In the genomic region with DNA sequence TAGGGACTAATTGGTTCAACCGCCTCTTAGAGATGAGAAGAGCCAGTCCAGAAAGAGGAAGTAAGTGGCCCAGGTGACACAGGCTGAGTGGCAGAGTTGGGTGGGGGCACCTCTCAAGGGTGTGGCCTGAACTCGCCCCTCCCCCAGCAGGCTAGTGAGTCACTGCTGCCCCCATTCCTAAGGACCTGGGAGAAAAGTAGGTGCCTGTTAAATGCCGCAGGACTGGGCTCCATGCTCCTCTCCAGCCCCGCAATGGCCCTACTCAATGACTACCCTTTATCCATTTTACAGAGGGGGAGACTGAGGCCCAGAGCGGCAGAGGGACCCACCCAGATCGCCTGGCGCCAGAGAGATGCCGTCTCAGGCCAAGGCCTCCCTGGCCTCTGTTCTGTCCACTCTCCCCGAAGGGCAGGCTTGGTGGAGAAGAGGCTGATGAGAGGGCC, we compare ENCODE assay signal across 22 cellular contexts. TPM values are rescaled to one million over a fixed set of nuclear protein-coding genes. Genes with fewer than 3 reads are reported as not detected.
A peak's percentile ranks its signal among the peaks of the same experiment; 100 is the strongest.
DNase-seq lines count a peak whose midpoint lies in the region; TF ChIP-seq lines count a peak whose summit lies in the region.
"Had no signal": no experiment of that assay in that cellular context is flagged by ENCODE, and none has a peak within 500 bp of the region (broad histone marks: within the 10 kb centered on the region; RNA-seq: fewer than 3 reads in every experiment).

No MANE protein-coding gene starts in this region.

- H3K4me2 ChIP-seq in osteoblast (ENCODE audit: insufficient read depth, low read length): no peak overlapping the region

- POLR2A ChIA-PET in HEK293 (lab: Yijun Ruan, JAX): no interaction called here

- H3K27ac ChIP-seq in HEK293 (ENCODE audit: extremely low read depth, low read depth, low read length) (no peak overlapping the region), cingulate gyrus (ENCODE audit: low read depth, low read length) (peak overlapping the region; percentile 99), osteoblast (ENCODE audit: low read depth, low read length) (no peak overlapping the region)
- H3K27ac ChIP-seq: brain microvascular endothelial cell had no signal

- H3K4me1 ChIP-seq in HEK293 (ENCODE audit: control insufficient read depth, insufficient read depth, low read length) (no peaks in the 10 kb centered on the region), osteoblast (ENCODE audit: insufficient read depth, low read length) (no peaks in the 10 kb centered on the region)
- H3K4me1 ChIP-seq: Caco-2 had no signal

- no peaks in the 10 kb centered on the region for H4K20me1 ChIP-seq in osteoblast (ENCODE audit: insufficient read depth, low read length)

- H3K36me3 ChIP-seq in HEK293 (ENCODE audit: control insufficient read depth in 2 of 2, insufficient read depth in 1 of 2, low read length in 2 of 2) (no peaks in the 10 kb centered on the region), osteoblast (ENCODE audit: insufficient read depth, low read length) (no peaks in the 10 kb centered on the region)
- H3K36me3 ChIP-seq: brain microvascular endothelial cell had no signal

- H3K79me2 ChIP-seq in osteoblast (ENCODE audit: insufficient read depth, low read length): no peaks in the 10 kb centered on the region

- H3K27me3 ChIP-seq in osteoblast (ENCODE audit: insufficient read depth, low read length): no peaks in the 10 kb centered on the region
- H3K27me3 ChIP-seq: brain microvascular endothelial cell had no signal

- H2AFZ ChIP-seq in osteoblast (ENCODE audit: low read length): no peak overlapping the region

- CTCF ChIA-PET in HEK293 (lab: Yijun Ruan, JAX): interaction anchor here (1.5 to 8.6 kb wide), 2 partner anchors 10 to 17 kb away, joined by 5 to 60 read pairs; no protein-coding TSS in a partner anchor

- DNase-seq in NOMO-1 treated with dmso at 0.1 percent for 144 hours (lab: John Stamatoyannopoulos, UW; ENCODE audit: unreplicated experiment) (peak; percentile 44), osteoblast (ENCODE audit: insufficient read length, low spot score, missing footprints) (peak; percentile 64), NCI-H1694 (lab: John Stamatoyannopoulos, UW) (no peak), SKM-1 (lab: John Stamatoyannopoulos, UW; ENCODE audit: unreplicated experiment) (no peak), epidermal melanocyte (ENCODE audit: insufficient read length, low spot score) (no peak)
- DNase-seq in activated T-cell treated with anti-CD3 and anti-CD28 coated beads, Interleukin-2, amount 50 U/mL, for 48 hours: no peak
- DNase-seq: activated CD4-positive, CD25-positive, alpha-beta regulatory T cell treated with anti-CD3 and anti-CD28 coated beads, Interleukin-2, amount 50 U/mL, for 72 hours; activated naive CD8-positive, alpha-beta T cell treated with anti-CD3 and anti-CD28 coated beads, Interleukin-2, amount 10 ng/mL, durations not matched to agents 7 days and 5 days; brain microvascular endothelial cell; erythroblast; naive thymus-derived CD4-positive, alpha-beta T cell; NCI-H1417 treated with DMSO at 0.1 percent for 48 hours; Right ventricle myocardium superior; stimulated activated CD4-positive, alpha-beta T cell treated with anti-CD3 and anti-CD28 coated beads, Interleukin-4, amount 100 ng/mL, for 1 hour; T-helper 2 cell had no signal

- H3K4me3 ChIP-seq in HEK293 (ENCODE audit: low read depth, low read length) (no peak overlapping the region), osteoblast (ENCODE audit: insufficient read depth, low read length) (no peak overlapping the region)

- H3K9me3 ChIP-seq in HEK293 (ENCODE audit: control insufficient read depth, insufficient read depth, low read depth, low read length) (no peaks in the 10 kb centered on the region), osteoblast (ENCODE audit: low read depth, low read length) (no peaks in the 10 kb centered on the region)
- H3K9me3 ChIP-seq: Caco-2 had no signal

- TF ChIP-seq CTCF in HEK293 (tag by site-specific recombination; IDR thresholded peaks at IDR 0.05) (no peak), osteoblast (IDR thresholded peaks at IDR 0.05; ENCODE audit: extremely low read depth, low read depth, low read length) (no peak)

TF ChIP-seq in HEK293, 187 proteins besides CTCF, POLR2A, EP300 and RAD21:
- TF ChIP-seq KLF1 (tag by site-specific recombination; IDR thresholded peaks at IDR 0.05) (peak; percentile 80), ZNF2 (tag by site-specific recombination; IDR thresholded peaks at IDR 0.05) (no peak), ZNF791 (tag by site-specific recombination; IDR thresholded peaks at IDR 0.05) (no peak), ZNF335 (tag by site-specific recombination; conservative IDR thresholded peaks at IDR 0.05) (no peak), ZNF121 (tag by site-specific recombination; IDR thresholded peaks at IDR 0.05) (no peak), ZNF548 (tag by site-specific recombination; IDR thresholded peaks at IDR 0.05) (no peak), ZNF394 (tag by site-specific recombination; IDR thresholded peaks at IDR 0.05; ENCODE audit: borderline replicate concordance) (no peak)
- TF ChIP-seq, protein P1, sequence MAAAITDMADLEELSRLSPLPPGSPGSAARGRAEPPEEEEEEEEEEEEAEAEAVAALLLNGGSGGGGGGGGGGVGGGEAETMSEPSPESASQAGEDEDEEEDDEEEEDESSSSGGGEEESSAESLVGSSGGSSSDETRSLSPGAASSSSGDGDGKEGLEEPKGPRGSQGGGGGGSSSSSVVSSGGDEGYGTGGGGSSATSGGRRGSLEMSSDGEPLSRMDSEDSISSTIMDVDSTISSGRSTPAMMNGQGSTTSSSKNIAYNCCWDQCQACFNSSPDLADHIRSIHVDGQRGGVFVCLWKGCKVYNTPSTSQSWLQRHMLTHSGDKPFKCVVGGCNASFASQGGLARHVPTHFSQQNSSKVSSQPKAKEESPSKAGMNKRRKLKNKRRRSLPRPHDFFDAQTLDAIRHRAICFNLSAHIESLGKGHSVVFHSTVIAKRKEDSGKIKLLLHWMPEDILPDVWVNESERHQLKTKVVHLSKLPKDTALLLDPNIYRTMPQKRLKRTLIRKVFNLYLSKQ (tag by site-specific recombination; IDR thresholded peaks at IDR 0.05; ENCODE audit: borderline replicate concordance): no peak
- TF ChIP-seq, protein P2, sequence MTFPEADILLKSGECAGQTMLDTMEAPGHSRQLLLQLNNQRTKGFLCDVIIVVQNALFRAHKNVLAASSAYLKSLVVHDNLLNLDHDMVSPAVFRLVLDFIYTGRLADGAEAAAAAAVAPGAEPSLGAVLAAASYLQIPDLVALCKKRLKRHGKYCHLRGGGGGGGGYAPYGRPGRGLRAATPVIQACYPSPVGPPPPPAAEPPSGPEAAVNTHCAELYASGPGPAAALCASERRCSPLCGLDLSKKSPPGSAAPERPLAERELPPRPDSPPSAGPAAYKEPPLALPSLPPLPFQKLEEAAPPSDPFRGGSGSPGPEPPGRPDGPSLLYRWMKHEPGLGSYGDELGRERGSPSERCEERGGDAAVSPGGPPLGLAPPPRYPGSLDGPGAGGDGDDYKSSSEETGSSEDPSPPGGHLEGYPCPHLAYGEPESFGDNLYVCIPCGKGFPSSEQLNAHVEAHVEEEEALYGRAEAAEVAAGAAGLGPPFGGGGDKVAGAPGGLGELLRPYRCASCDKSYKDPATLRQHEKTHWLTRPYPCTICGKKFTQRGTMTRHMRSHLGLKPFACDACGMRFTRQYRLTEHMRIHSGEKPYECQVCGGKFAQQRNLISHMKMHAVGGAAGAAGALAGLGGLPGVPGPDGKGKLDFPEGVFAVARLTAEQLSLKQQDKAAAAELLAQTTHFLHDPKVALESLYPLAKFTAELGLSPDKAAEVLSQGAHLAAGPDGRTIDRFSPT (tag by site-specific recombination; IDR thresholded peaks at IDR 0.05): no peak

RNA-seq across cellular contexts. Expression of a gene that starts 8.1 kb away (rescaled TPM):
- not detected in 2 replicates for total RNA-seq in osteoblast
- total RNA-seq: activated CD8-positive, alpha-beta memory T cell treated with anti-CD3 and anti-CD28 coated beads for 36 hours; activated naive CD8-positive, alpha-beta T cell treated with anti-CD3 and anti-CD28 coated beads, Interleukin-2, amount 10 ng/mL, durations not matched to agents 7 days and 5 days; activated T-helper 1 cell treated with anti-CD3 and anti-CD28 coated beads, Interleukin-12 subunit alpha, Interleukin-12 subunit beta, Interleukin-2, Interleukin-4 antibody, amounts not matched to agents 30 ng/mL and 10 ng/mL and 1 ng/mL, durations not matched to agents 14 hours and 24 hours and 36 hours; Caco-2; glomerular endothelial cell; naive thymus-derived CD4-positive, alpha-beta T cell; Right ventricle myocardium superior; skeletal muscle tissue had no signal

RNA-seq across cellular contexts. Expression of a gene that starts 25.5 kb away (rescaled TPM):
- total RNA-seq in osteoblast: 8.0 and 11.5 TPM in 2 replicates

RNA-seq across cellular contexts. Expression of a gene that starts 52.3 kb away (rescaled TPM):
- 20.0 and 23.2 TPM in 2 replicates for total RNA-seq in osteoblast

RNA-seq across cellular contexts. Expression of a gene that starts 52.7 kb away (rescaled TPM):
- total RNA-seq in osteoblast: 17.7 and 23.9 TPM in 2 replicates

Comparison
In these comparisons a context has a peak if more than half of its experiments do, and no peak if none do; other contexts are left out.
1. DNase-seq: peak in NOMO-1 treated with dmso at 0.1 percent for 144 hours (single experiment) and osteoblast (single experiment); none in NCI-H1694 (single experiment), SKM-1 (single experiment), activated T-cell treated with anti-CD3 and anti-CD28 coated beads, Interleukin-2, amount 50 U/mL, for 48 hours (0 of 2) and epidermal melanocyte (single experiment).